In genomic region chr2:24490674-24491625, GRCh38 we compare ENCODE assay signal across 8 cellular contexts. TPM values are rescaled to one million over a fixed set of nuclear protein-coding genes. Genes with fewer than 3 reads are reported as not detected.
DNase-seq lines count a peak whose midpoint lies in the region; ATAC-seq and TF ChIP-seq lines count a peak whose summit lies in the region.

Gene NCOA1, plus strand, starts transcription at chr2:24491254. Its CDS starts 167,424 bp downstream, at chr2:24658678.

- DNase-seq in GM12865 (ENCODE audit: low read depth) (peak; percentile 94), NCI-H128 (lab: John Stamatoyannopoulos, UW; ENCODE audit: unreplicated experiment) (peak; percentile 36), SW 1271 (lab: John Stamatoyannopoulos, UW) (peak; percentile 76 to 95), cardiac muscle cell (ENCODE audit: low read depth in 1 of 2, low spot score in 1 of 2) (peak; percentile 86 to 96), pons (ENCODE audit: low spot score) (peak; percentile 85), transverse colon (peak; percentile 93)
- DNase-seq in activated naive CD8-positive, alpha-beta T cell treated with anti-CD3 and anti-CD28 coated beads, Interleukin-2, amount 50 U/mL, for 16 hours (ENCODE audit: low read depth, low spot score): peak; percentile 86

- WGBS in transverse colon (ENCODE audit: low coverage in 1 of 2), 2 donors: 1% methylated on average over 46 of the region's 129 CpGs; no CpG with 5 or more reads in 1 of the 2 donors

- TF ChIP-seq CTCF in GM12865 (IDR thresholded peaks at IDR 0.05; ENCODE audit: insufficient read depth, low read depth, low read length, missing control alignments) (peak; percentile 31), cardiac muscle cell (IDR thresholded peaks at IDR 0.05; ENCODE audit: low read depth, low read length) (no peak), transverse colon (IDR thresholded peaks at IDR 0.05) (peak in 1 of 5 experiments; percentile 11)

- intact Hi-C loops in transverse colon (cut with DNase I; ENCODE audit: low total_unique reads): no loop called here

- peak; percentile 78 for ATAC-seq in HG02642 (IDR thresholded peaks at IDR 0.05; ENCODE audit: poor library complexity, unreplicated experiment)

- H3K9me3 ChIP-seq in cardiac muscle cell (ENCODE audit: low read depth): no peaks in the 10 kb centered on the region
- H3K9me3 ChIP-seq in transverse colon: no peaks in the 10 kb centered on the region

- H3K4me3 ChIP-seq in GM12865 (ENCODE audit: low read depth, low read length) (peak within 1 kb of the TSS; percentile 89), cardiac muscle cell (peak within 1 kb of the TSS; percentile 77), transverse colon (peak within 1 kb of the TSS; percentile 81 to 95 (median 90))

- peaks cover 8% of the 10 kb centered on the region for H3K4me1 ChIP-seq in cardiac muscle cell (ENCODE audit: low read depth)
- peaks cover 12 to 52% (median 24%) of the 10 kb centered on the region in 4 donors for H3K4me1 ChIP-seq in transverse colon

- H3K27me3 ChIP-seq in cardiac muscle cell (peaks cover 71% of the 10 kb centered on the region), transverse colon (no peaks in the 10 kb centered on the region)

- no peak for TF ChIP-seq POLR2A in transverse colon (IDR thresholded peaks at IDR 0.05)

- in situ Hi-C loops in transverse colon (cut with MboI; ENCODE audit: low pct_ligation_motif_present in 1 of 4, low pct_unique_long_range_greater_than_20kb in 1 of 4, low sequenced_read_pairs in 3 of 4): no loop called here

- H3K36me3 ChIP-seq in cardiac muscle cell (no peaks in the 10 kb centered on the region), transverse colon (no peaks in the 10 kb centered on the region)

- TF ChIP-seq EP300 in transverse colon (IDR thresholded peaks at IDR 0.05; ENCODE audit: low read depth): no peak

- H3K27ac ChIP-seq in cardiac muscle cell: peak within 1 kb of the TSS; percentile 83
- peak within 1 kb of the TSS; percentile 89 to 94 (median 90) for H3K27ac ChIP-seq in transverse colon

RNA-seq across cellular contexts. Expression of gene NCOA1, which starts in this region (rescaled TPM):
- total RNA-seq in cardiac muscle cell (6.7 and 7.9 TPM in 2 replicates), transverse colon (10 to 100 TPM; 32.9 to 56.5 (median 47.9) TPM)
- polyA plus RNA-seq in cardiac muscle cell: 5.4 and 9.1 TPM in 2 replicates

Comparison
In these comparisons a context has a peak if more than half of its experiments do, and no peak if none do; other contexts are left out.
1. Peak in every context shown above with its lines: DNase-seq, ATAC-seq, H3K4me3 ChIP-seq and H3K27ac ChIP-seq.
2. DNase-seq: peak in every context shown above with its lines; median percentile 94 in GM12865; 93 in transverse colon; 91 in cardiac muscle cell; 86 in activated naive CD8-positive, alpha-beta T cell treated with anti-CD3 and anti-CD28 coated beads, Interleukin-2, amount 50 U/mL, for 16 hours; 86 in SW 1271; 85 in pons; 36 in NCI-H128.